In the genomic region with DNA sequence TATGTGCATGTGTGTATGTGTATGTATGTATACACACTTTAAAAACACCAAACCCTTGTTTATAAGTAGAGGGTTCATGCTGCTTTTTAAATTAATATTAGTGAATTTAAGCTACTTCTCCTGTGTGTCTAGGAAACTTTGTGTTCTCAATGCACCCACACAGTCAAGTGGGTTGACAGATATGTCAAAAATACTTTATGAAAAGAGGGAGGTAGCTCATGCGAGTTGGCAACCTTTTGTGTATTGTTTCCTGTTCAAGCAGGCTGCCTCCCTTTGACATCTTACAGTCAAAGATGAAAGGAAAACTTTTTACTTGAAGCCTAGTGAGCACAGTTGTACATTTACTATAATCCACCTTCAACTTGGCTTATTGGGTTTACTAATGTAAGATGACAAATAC, we compare ENCODE assay signal across 35 cellular contexts.
"Had no signal": no experiment of that assay in that cellular context is flagged by ENCODE, and none has a peak within 500 bp of the region (broad histone marks: within the 10 kb centered on the region; RNA-seq: fewer than 3 reads in every experiment).

No MANE protein-coding gene starts in this region.

- H3K27me3 Mint-ChIP-seq: activated B cell treated with CpG ODN at 0.5 μM for 24 hours; activated CD4-positive, alpha-beta memory T cell treated with anti-CD3 and anti-CD28 coated beads for 36 hours; activated CD4-positive, alpha-beta T cell treated with anti-CD3 and anti-CD28 coated beads, Interleukin-2, amount 10 ng/mL, durations not matched to agents 24 days and 14 days; activated CD8-positive, alpha-beta T cell treated with anti-CD3 and anti-CD28 coated beads for 36 hours; activated naive CD8-positive, alpha-beta T cell treated with anti-CD3 and anti-CD28 coated beads for 36 hours; activated T-helper 17 cell treated with anti-CD3 and anti-CD28 coated beads, Interleukin-2, amount 50 U/mL, for 72 hours had no signal

- H3K4me3 ChIP-seq: adrenal gland, cardiac muscle cell had no signal

- FAIRE-seq: bronchial epithelial cell, TTC549 had no signal

- H3K36me3 Mint-ChIP-seq: activated CD4-positive, alpha-beta memory T cell treated with anti-CD3 and anti-CD28 coated beads for 36 hours; activated naive CD4-positive, alpha-beta T cell treated with anti-CD3 and anti-CD28 coated beads, Interleukin-2, amount 50 U/mL, for 72 hours; brain had no signal

- H3K36me3 ChIP-seq: adrenal gland, cardiac muscle cell had no signal

- DNase-seq: activated B cell treated with CpG ODN at 0.5 μM for 24 hours; activated CD4-positive, alpha-beta memory T cell treated with anti-CD3 and anti-CD28 coated beads for 36 hours; activated CD4-positive, alpha-beta T cell treated with anti-CD3 and anti-CD28 coated beads for 4 hours; activated CD4-positive, alpha-beta T cell treated with anti-CD3 and anti-CD28 coated beads, Interleukin-2, amount 10 ng/mL, durations not matched to agents 24 days and 14 days; activated CD4-positive, alpha-beta T cell treated with anti-CD3 and anti-CD28 coated beads, Interleukin-2, amount 50 U/mL, for 1 hour; activated CD4-positive, alpha-beta T cell treated with anti-CD3 and anti-CD28 coated beads, Interleukin-2, amount 50 U/mL, for 4 hours; activated CD4-positive, CD25-positive, alpha-beta regulatory T cell treated with anti-CD3 and anti-CD28 coated beads, Interleukin-2, amount 50 U/mL, for 72 hours; activated CD8-positive, alpha-beta memory T cell treated with anti-CD3 and anti-CD28 coated beads, Interleukin-2, amount 50 U/mL, for 4 hours; activated CD8-positive, alpha-beta T cell treated with anti-CD3 and anti-CD28 coated beads for 36 hours; activated effector memory CD4-positive, alpha-beta T cell treated with anti-CD3 and anti-CD28 coated beads, Interleukin-2, amount 50 U/mL, for 16 hours; activated gamma-delta T cell treated with Interleukin-2 at 50 U/mL for 16 hours; activated naive CD4-positive, alpha-beta T cell; activated naive CD4-positive, alpha-beta T cell treated with anti-CD3 and anti-CD28 coated beads for 36 hours; activated naive CD4-positive, alpha-beta T cell treated with anti-CD3 and anti-CD28 coated beads, Interleukin-2, amount 50 U/mL, for 16 hours; activated naive CD8-positive, alpha-beta T cell treated with anti-CD3 and anti-CD28 coated beads for 36 hours; activated T-cell treated with anti-CD3 and anti-CD28 coated beads for 4 hours; activated T-cell treated with anti-CD3 and anti-CD28 coated beads, Interleukin-2, amount 50 U/mL, for 1 hour; activated T-cell treated with anti-CD3 and anti-CD28 coated beads, Interleukin-2, amount 50 U/mL, for 4 hours; activated T-cell treated with anti-CD3 and anti-CD28 coated beads, Interleukin-2, amount 50 U/mL, for 72 hours; adrenal gland; amniotic stem cell; aorta; T-helper 1 cell; T-helper 2 cell; T-helper 9 cell had no signal

- H3K4me1 Mint-ChIP-seq: activated B cell treated with CpG ODN at 0.5 μM for 24 hours; activated T-helper 17 cell treated with anti-CD3 and anti-CD28 coated beads, Interleukin-2, amount 50 U/mL, for 72 hours had no signal

- H3K9me3 ChIP-seq: adrenal gland had no signal

- H3K27ac ChIP-seq: adrenal gland, cardiac muscle cell, VCaP had no signal

- H3K4me3 Mint-ChIP-seq: activated B cell treated with CpG ODN at 0.5 μM for 24 hours; activated CD4-positive, alpha-beta memory T cell treated with anti-CD3 and anti-CD28 coated beads for 36 hours; activated CD4-positive, alpha-beta T cell treated with anti-CD3 and anti-CD28 coated beads, Interleukin-2, amount 10 ng/mL, durations not matched to agents 24 days and 14 days; activated CD8-positive, alpha-beta T cell treated with anti-CD3 and anti-CD28 coated beads for 36 hours; activated naive CD4-positive, alpha-beta T cell treated with anti-CD3 and anti-CD28 coated beads for 36 hours; activated naive CD8-positive, alpha-beta T cell treated with anti-CD3 and anti-CD28 coated beads for 36 hours; activated T-cell treated with anti-CD3 and anti-CD28 coated beads, Interleukin-2, amount 50 U/mL, for 4 hours; activated T-cell treated with anti-CD3 and anti-CD28 coated beads, Interleukin-2, amount 50 U/mL, for 72 hours; activated T-helper 1 cell treated with anti-CD3 and anti-CD28 coated beads, Interleukin-12 subunit alpha, Interleukin-12 subunit beta, Interleukin-2, Interleukin-4 antibody, amounts not matched to agents 30 ng/mL and 10 ng/mL and 1 ng/mL, durations not matched to agents 14 hours and 24 hours and 36 hours; activated T-helper 17 cell treated with anti-CD3 and anti-CD28 coated beads, Interleukin-2, amount 50 U/mL, for 72 hours; brain; T-helper 1 cell treated with Interleukin-12 subunit alpha and Interleukin-12 subunit beta and Interleukin-4 antibody, amounts not matched to agents 30 μg/mL and 1 μg/mL, for 36 hours; T-helper 2 cell treated with Interferon-gamma antibody and Interleukin-4, amounts not matched to agents 5 μg/mL and 100 μg/mL, for 36 hours had no signal

- H3K9me3 Mint-ChIP-seq: activated B cell treated with CpG ODN at 0.5 μM for 24 hours; activated CD4-positive, alpha-beta memory T cell treated with anti-CD3 and anti-CD28 coated beads for 36 hours; activated CD4-positive, alpha-beta T cell treated with anti-CD3 and anti-CD28 coated beads, Interleukin-2, amount 10 ng/mL, durations not matched to agents 24 days and 14 days; activated naive CD4-positive, alpha-beta T cell treated with anti-CD3 and anti-CD28 coated beads for 36 hours; activated naive CD4-positive, alpha-beta T cell treated with anti-CD3 and anti-CD28 coated beads, Interleukin-2, amount 50 U/mL, for 72 hours; activated T-cell treated with anti-CD3 and anti-CD28 coated beads, Interleukin-2, amount 50 U/mL, for 4 hours; activated T-cell treated with anti-CD3 and anti-CD28 coated beads, Interleukin-2, amount 50 U/mL, for 72 hours; activated T-helper 1 cell treated with anti-CD3 and anti-CD28 coated beads, Interleukin-12 subunit alpha, Interleukin-12 subunit beta, Interleukin-2, Interleukin-4 antibody, amounts not matched to agents 30 ng/mL and 10 ng/mL and 1 ng/mL, durations not matched to agents 14 hours and 24 hours and 36 hours; activated T-helper 17 cell treated with anti-CD3 and anti-CD28 coated beads, Interleukin-2, amount 50 U/mL, for 72 hours; brain; T-helper 1 cell treated with Interleukin-12 subunit alpha and Interleukin-12 subunit beta and Interleukin-4 antibody, amounts not matched to agents 30 μg/mL and 1 μg/mL, for 36 hours; T-helper 2 cell treated with Interferon-gamma antibody and Interleukin-4, amounts not matched to agents 5 μg/mL and 100 μg/mL, for 36 hours had no signal

- H3K27ac Mint-ChIP-seq: activated B cell treated with CpG ODN at 0.5 μM for 24 hours; activated CD4-positive, alpha-beta memory T cell treated with anti-CD3 and anti-CD28 coated beads for 36 hours; activated CD4-positive, alpha-beta T cell treated with anti-CD3 and anti-CD28 coated beads, Interleukin-2, amount 10 ng/mL, durations not matched to agents 24 days and 14 days; activated CD8-positive, alpha-beta T cell treated with anti-CD3 and anti-CD28 coated beads for 36 hours; activated naive CD4-positive, alpha-beta T cell treated with anti-CD3 and anti-CD28 coated beads for 36 hours; activated naive CD4-positive, alpha-beta T cell treated with anti-CD3 and anti-CD28 coated beads, Interleukin-2, amount 50 U/mL, for 72 hours; activated naive CD8-positive, alpha-beta T cell treated with anti-CD3 and anti-CD28 coated beads for 36 hours; activated T-cell treated with anti-CD3 and anti-CD28 coated beads, Interleukin-2, amount 50 U/mL, for 72 hours; activated T-helper 1 cell treated with anti-CD3 and anti-CD28 coated beads, Interleukin-12 subunit alpha, Interleukin-12 subunit beta, Interleukin-2, Interleukin-4 antibody, amounts not matched to agents 30 ng/mL and 10 ng/mL and 1 ng/mL, durations not matched to agents 14 hours and 24 hours and 36 hours; activated T-helper 17 cell treated with anti-CD3 and anti-CD28 coated beads, Interleukin-2, amount 50 U/mL, for 72 hours; brain; T-helper 1 cell treated with Interleukin-12 subunit alpha and Interleukin-12 subunit beta and Interleukin-4 antibody, amounts not matched to agents 30 μg/mL and 1 μg/mL, for 36 hours; T-helper 2 cell treated with Interferon-gamma antibody and Interleukin-4, amounts not matched to agents 5 μg/mL and 100 μg/mL, for 36 hours had no signal

- H3K27me3 ChIP-seq: cardiac muscle cell had no signal

- H3K4me1 ChIP-seq: adrenal gland had no signal

- ATAC-seq: activated CD8-positive, alpha-beta T cell treated with anti-CD3 and anti-CD28 coated beads for 36 hours; activated naive CD4-positive, alpha-beta T cell treated with anti-CD3 and anti-CD28 coated beads, Interleukin-2, amount 50 U/mL, for 72 hours; activated T-cell treated with anti-CD3 and anti-CD28 coated beads, Interleukin-2, amount 50 U/mL, for 4 hours; activated T-cell treated with anti-CD3 and anti-CD28 coated beads, Interleukin-2, amount 50 U/mL, for 72 hours; activated T-helper 17 cell treated with anti-CD3 and anti-CD28 coated beads, Interleukin-2, amount 50 U/mL, for 72 hours had no signal
